In the genomic region with DNA sequence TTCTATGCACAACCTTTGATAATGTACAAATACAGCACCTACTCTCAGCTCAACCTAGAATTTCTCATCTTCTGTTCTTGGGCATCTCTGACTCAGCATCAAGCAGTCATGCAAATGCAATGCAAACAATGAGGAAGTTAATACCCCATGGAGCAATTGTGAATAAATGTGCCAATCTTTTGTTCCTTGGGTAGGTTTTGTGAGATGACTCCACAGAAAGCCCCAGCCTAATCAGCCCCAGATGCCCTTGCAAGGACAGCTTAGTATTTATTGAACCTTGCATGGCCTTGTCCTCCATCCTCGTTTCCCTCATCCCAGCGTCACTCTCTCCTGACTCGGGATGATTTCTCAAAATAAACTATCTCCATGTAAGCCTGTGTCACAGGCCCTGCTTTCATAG, we compare ENCODE assay signal across 12 cellular contexts.
A peak's percentile ranks its signal among the peaks of the same experiment; 100 is the strongest.
DNase-seq lines count a peak whose midpoint lies in the region; ATAC-seq and TF ChIP-seq lines count a peak whose summit lies in the region.
"Had no signal": no experiment of that assay in that cellular context is flagged by ENCODE, and none has a peak within 500 bp of the region (broad histone marks: within the 10 kb centered on the region; RNA-seq: fewer than 3 reads in every experiment).

No MANE protein-coding gene starts in this region.

- peak; percentile 3; the same call in 1 of the 2 replicates for TF ChIP-seq RAD21 in IMR-90 (IDR thresholded peaks at IDR 0.05; ENCODE audit: low read length)

- no peaks in the 10 kb centered on the region for H4K20me1 ChIP-seq in IMR-90 (ENCODE audit: insufficient read depth, low read length)

- peak overlapping the region; percentile 99 for H2BK20ac ChIP-seq in IMR-90 (ENCODE audit: low read depth, low read length)

- dilution Hi-C loops in IMR-90 (cut with HindIII; ENCODE audit: low sequenced_read_pairs, unreplicated experiment) = no loop called here

- WGBS in IMR-90 (ENCODE audit: extremely low coverage in 2 of 2, insufficient read length in 1 of 2), 2 experiments = no CpG with 5 or more reads among the region's 3 CpGs
- 45 to 59% methylated on average over 3 of the region's 3 CpGs for WGBS in body of pancreas, 2 donors

- peaks cover 18% of the 10 kb centered on the region for H3K4me1 ChIP-seq in IMR-90 (ENCODE audit: control insufficient read depth, insufficient read depth, low read length)
- H3K4me1 ChIP-seq in body of pancreas = no peaks in the 10 kb centered on the region

- peak overlapping the region; percentile 72 for H3K14ac ChIP-seq in IMR-90 (replicated peaks; ENCODE audit: low read depth, low read length)

- peak overlapping the region; percentile 5; the same call in 1 of the 2 replicates for H2AK5ac ChIP-seq in IMR-90 (ENCODE audit: low read depth, low read length)

- H4K8ac ChIP-seq in IMR-90 (ENCODE audit: low read depth in 2 of 2, low read length in 2 of 2) = peak overlapping the region; percentile 85 to 91; a peak in 3 of 4 replicates

- H3K56ac ChIP-seq in IMR-90 (ENCODE audit: extremely low read depth, insufficient read depth, low read length) = peak overlapping the region; percentile 87

- POLR2A ChIA-PET in IMR-90 (lab: Charles Lee; ENCODE audit: unreplicated experiment) = interaction anchor here (0.5 kb wide), 1 partner anchor 20 kb away, joined by 3 read pairs; no protein-coding TSS in a partner anchor

- DNase-seq in AG09309 (ENCODE audit: low read depth) (peak; percentile 94), IMR-90 (peak; percentile 92), body of pancreas (no peak), kidney epithelial cell (ENCODE audit: low read depth) (peak; percentile 91), NCI-H2171 (lab: John Stamatoyannopoulos, UW) (no peak), Ammon's horn (ENCODE audit: low spot score) (no peak)
- no peak for DNase-seq in stimulated activated CD4-positive, alpha-beta T cell treated with anti-CD3 and anti-CD28 coated beads, Interleukin-2, amount 100 ng/mL, for 48 hours
- DNase-seq: activated CD8-positive, alpha-beta T cell treated with anti-CD3 and anti-CD28 coated beads for 36 hours; naive thymus-derived CD8-positive, alpha-beta T cell; NCI-H774 had no signal

- ATAC-seq in IMR-90 (ENCODE audit: low read depth) = peak; percentile 70
- peak; percentile 73 for ATAC-seq in body of pancreas
- ATAC-seq in HG03135 (IDR thresholded peaks at IDR 0.05; ENCODE audit: unreplicated experiment) = no peak
- ATAC-seq: activated CD8-positive, alpha-beta T cell treated with anti-CD3 and anti-CD28 coated beads for 36 hours; naive thymus-derived CD8-positive, alpha-beta T cell had no signal

- H3K9me3 ChIP-seq in IMR-90 (ENCODE audit: control insufficient read depth, insufficient read depth, low read length) (no peaks in the 10 kb centered on the region), body of pancreas (no peaks in the 10 kb centered on the region)

- peak overlapping the region; percentile 99 for H3K4ac ChIP-seq in IMR-90 (ENCODE audit: low read depth, low read length)

- no peak for TF ChIP-seq POLR2A in IMR-90 (IDR thresholded peaks at IDR 0.05; ENCODE audit: low read depth, low read length)
- TF ChIP-seq POLR2A in body of pancreas (IDR thresholded peaks at IDR 0.05) = no peak

- H3K27me3 ChIP-seq in IMR-90 (ENCODE audit: control insufficient read depth, insufficient read depth, low read length) (no peaks in the 10 kb centered on the region), body of pancreas (no peaks in the 10 kb centered on the region), kidney epithelial cell (ENCODE audit: control insufficient read depth, insufficient read depth, low read length) (no peaks in the 10 kb centered on the region)

- H3K9ac ChIP-seq in IMR-90 (ENCODE audit: low read depth, low read length) = peak overlapping the region; percentile 11; the same call in 1 of the 2 replicates

- TF ChIP-seq CTCF in AG09309 (IDR thresholded peaks at IDR 0.05; ENCODE audit: control insufficient read depth, insufficient read depth, low read depth, low read length, missing control alignments) = no peak
- no peak for TF ChIP-seq CTCF in IMR-90 (conservative IDR thresholded peaks at IDR 0.05; ENCODE audit: low read depth, low read length)
- no peak for TF ChIP-seq CTCF in body of pancreas (IDR thresholded peaks at IDR 0.05)
- no peak for TF ChIP-seq CTCF in kidney epithelial cell (IDR thresholded peaks at IDR 0.05; ENCODE audit: insufficient read depth, low read length, poor library complexity, severe bottlenecking)

- BruUV-seq in IMR-90 (replicated peaks; lab: Mats Ljungman, UMichigan) = no TSS peak

- peak overlapping the region; percentile 88 for H4K5ac ChIP-seq in IMR-90 (ENCODE audit: low read depth, low read length)

- in situ Hi-C loops in IMR-90 (cut with MboI; ENCODE audit: low sequenced_read_pairs) = no loop called here

- H3K36me3 ChIP-seq in IMR-90 (ENCODE audit: control insufficient read depth, insufficient read depth, low read length) = no peaks in the 10 kb centered on the region
- no peaks in the 10 kb centered on the region for H3K36me3 ChIP-seq in body of pancreas (replicated peaks in 1 of 2; ENCODE audit: insufficient read depth in 1 of 2, low read depth in 2 of 2)
- no peaks in the 10 kb centered on the region for H3K36me3 ChIP-seq in kidney epithelial cell (ENCODE audit: control insufficient read depth, insufficient read depth, low read length)

- peak overlapping the region; percentile 18 for H2AK9ac ChIP-seq in IMR-90 (replicated peaks; ENCODE audit: low read depth, low read length, poor library complexity)

- H2AFZ ChIP-seq in IMR-90 (replicated peaks; ENCODE audit: low read length, poor library complexity) = peak overlapping the region; percentile 79

- peak overlapping the region; percentile 38 for H3K4me2 ChIP-seq in IMR-90 (ENCODE audit: low read depth, low read length)

- H3K79me1 ChIP-seq in IMR-90 (ENCODE audit: low read depth in 1 of 2, low read length in 2 of 2) = 0 out of 4 replicates have a peak, but pooled peaks cover 0 to 4% of the 10 kb centered on the region in 2 experiments

- H3K27ac ChIP-seq in IMR-90 (ENCODE audit: insufficient read depth, low read length) (peak overlapping the region; percentile 74), body of pancreas (peak overlapping the region in 1 of 4 donors; percentile 41)
- H3K27ac ChIP-seq: coronary artery had no signal

- no peak overlapping the region for H3K4me3 ChIP-seq in AG09309 (ENCODE audit: control insufficient read depth, low read depth, low read length)
- no peak overlapping the region for H3K4me3 ChIP-seq in IMR-90 (ENCODE audit: insufficient read depth, low read depth, low read length)
- H3K4me3 ChIP-seq in body of pancreas = no peak overlapping the region
- H3K4me3 ChIP-seq in kidney epithelial cell (ENCODE audit: low read depth, low read length) = no peak overlapping the region
- H3K4me3 ChIP-seq: coronary artery had no signal

- intact Hi-C loops in IMR-90 (cut with micrococcal nuclease) = loop anchor here (5.0 to 10.0 kb wide), 2 partner anchors 238 to 495 kb away; partner anchors contain the start of gene NECTIN3
- intact Hi-C loops in body of pancreas (cut with DNase I) = no loop called here

- peak overlapping the region; percentile 99 for H2BK120ac ChIP-seq in IMR-90 (ENCODE audit: low read depth, low read length)

- H4K91ac ChIP-seq in IMR-90 (ENCODE audit: insufficient read depth, low read depth, low read length) = peak overlapping the region; percentile 99

- peak overlapping the region; percentile 99 for H2BK5ac ChIP-seq in IMR-90 (ENCODE audit: low read depth, low read length, poor library complexity, severe bottlenecking)

- peaks cover 5% of the 10 kb centered on the region for H3K9me1 ChIP-seq in IMR-90 (ENCODE audit: insufficient read depth, low read length)

- H3K23ac ChIP-seq in IMR-90 (ENCODE audit: low read depth, low read length) = peak overlapping the region; percentile 94

- H3K18ac ChIP-seq in IMR-90 (ENCODE audit: low read depth, low read length) = peak overlapping the region; percentile 81

- CTCF ChIA-PET in IMR-90 (lab: Yijun Ruan, JAX) = no interaction called here

- peak overlapping the region; percentile 40; the same call in 2 of the 3 replicates for H2BK15ac ChIP-seq in IMR-90 (ENCODE audit: low read depth, low read length)

TF ChIP-seq in IMR-90, 13 proteins besides CTCF, POLR2A, EP300 and RAD21:
- TF ChIP-seq USF2 (IDR thresholded peaks at IDR 0.05; ENCODE audit: low read depth, low read length) (no peak), RCOR1 (IDR thresholded peaks at IDR 0.05; ENCODE audit: insufficient replicate concordance, low read length) (no peak), FOS (IDR thresholded peaks at IDR 0.05; ENCODE audit: low read depth, low read length) (peak; percentile 80), NFE2L2 (IDR thresholded peaks at IDR 0.05; ENCODE audit: low read depth, low read length) (peak; percentile 65), MAZ (IDR thresholded peaks at IDR 0.05; ENCODE audit: borderline replicate concordance, low read depth, low read length) (0 out of 2 replicates have a peak, but pooled peaks have one; percentile 15), CEBPB (IDR thresholded peaks at IDR 0.05; ENCODE audit: low read depth, low read length) (peak; percentile 85), BHLHE40 (IDR thresholded peaks at IDR 0.05; ENCODE audit: low read depth, low read length) (0 out of 2 replicates have a peak, but pooled peaks have one; percentile 13), ELK1 (IDR thresholded peaks at IDR 0.05; ENCODE audit: borderline replicate concordance, low read depth, low read length) (no peak), RFX5 (IDR thresholded peaks at IDR 0.05; ENCODE audit: low read depth, low read length) (no peak), MAFK (IDR thresholded peaks at IDR 0.05; ENCODE audit: low read depth, low read length) (peak; percentile 73)

Comparison
In these comparisons a context has a peak if more than half of its experiments do, and no peak if none do; other contexts are left out.
1. DNase-seq: peak in AG09309 (single experiment), IMR-90 (single experiment) and kidney epithelial cell (single experiment); none in body of pancreas (0 of 4), NCI-H2171 (single experiment), Ammon's horn (single experiment) and stimulated activated CD4-positive, alpha-beta T cell treated with anti-CD3 and anti-CD28 coated beads, Interleukin-2, amount 100 ng/mL, for 48 hours (0 of 2).